Comparison of ENCODE assay signal across 22 cellular contexts in genomic region chr17:62149961-62150360, GRCh38.
DNase-seq lines count a peak whose midpoint lies in the region; ATAC-seq and TF ChIP-seq lines count a peak whose summit lies in the region.
"Had no signal": no experiment of that assay in that cellular context is flagged by ENCODE, and none has a peak within 500 bp of the region (broad histone marks: within the 10 kb centered on the region; RNA-seq: fewer than 3 reads in every experiment).

No MANE protein-coding gene starts in this region.

- TF ChIP-seq CTCF in Caco-2 (IDR thresholded peaks at IDR 0.05; ENCODE audit: insufficient read depth in 1 of 2, low read depth in 1 of 2, low read length in 1 of 2, severe bottlenecking in 1 of 2, unreplicated experiment in 1 of 2) (no peak), colonic mucosa (IDR thresholded peaks at IDR 0.05) (no peak), ovary (IDR thresholded peaks at IDR 0.05) (no peak), A673 (conservative IDR thresholded peaks at IDR 0.05; ENCODE audit: low read depth, low read length) (no peak)

- ATAC-seq in left colon (peak; percentile 94), HG03354 (IDR thresholded peaks at IDR 0.05; ENCODE audit: poor library complexity, severe bottlenecking, unreplicated experiment) (no peak)
- ATAC-seq: A549 had no signal

- H3K4me1 Mint-ChIP-seq in Caco-2 (ENCODE audit: low read depth, unreplicated experiment) = peaks cover 38% of the 10 kb centered on the region
- H3K4me1 Mint-ChIP-seq: CD14-positive monocyte; CD4-positive, alpha-beta memory T cell; CD4-positive, CD25-positive, alpha-beta regulatory T cell; CD8-positive, alpha-beta memory T cell had no signal

- no peaks in the 10 kb centered on the region for H3K9me3 Mint-ChIP-seq in Caco-2 (ENCODE audit: unreplicated experiment)
- H3K9me3 Mint-ChIP-seq: CD4-positive, alpha-beta memory T cell; CD8-positive, alpha-beta memory T cell had no signal

- H3K36me3 ChIP-seq in Caco-2 (ENCODE audit: control insufficient read depth, insufficient read depth, low read length) (no peaks in the 10 kb centered on the region), colonic mucosa (no peaks in the 10 kb centered on the region), mucosa of rectum (ENCODE audit: control insufficient read depth in 2 of 2, insufficient read depth in 2 of 2, low read length in 2 of 2) (no peaks in the 10 kb centered on the region), ovary (no peaks in the 10 kb centered on the region), A673 (ENCODE audit: insufficient read depth, low read length, poor library complexity, severe bottlenecking) (no peaks in the 10 kb centered on the region)
- H3K36me3 ChIP-seq: BE2C, BLaER1 had no signal

- peak overlapping the region; percentile 55 for H3K27ac Mint-ChIP-seq in Caco-2 (ENCODE audit: unreplicated experiment)
- H3K27ac Mint-ChIP-seq: CD14-positive monocyte; CD4-positive, alpha-beta memory T cell; CD8-positive, alpha-beta memory T cell had no signal

- POLR2A ChIA-PET in Caco-2 (lab: Charles Lee) = no interaction called here
- POLR2A ChIA-PET in A673 (lab: Charles Lee; ENCODE audit: low non-redundant PET) = no interaction called here

- CTCF ChIA-PET in Caco-2 (lab: Charles Lee) = interaction anchor here (0.7 to 1.0 kb wide), 2 partner anchors 84 to 1178 kb away, joined by 3 read pairs; no protein-coding TSS in a partner anchor
- CTCF ChIA-PET in A673 (lab: Charles Lee) = no interaction called here

- TF ChIP-seq POLR2A in ovary (IDR thresholded peaks at IDR 0.05) = no peak

- intact Hi-C loops in Caco-2 (cut with micrococcal nuclease; ENCODE audit: unreplicated experiment) = no loop called here
- intact Hi-C loops in colonic mucosa (cut with DNase I) = no loop called here
- intact Hi-C loops in left colon (cut with DNase I, micrococcal nuclease) = no loop called here
- intact Hi-C loops in ovary (cut with DNase I) = no loop called here
- intact Hi-C loops in A673 (cut with micrococcal nuclease; ENCODE audit: unreplicated experiment) = no loop called here

- DNase-seq in Caco-2 = no peak
- no peak for DNase-seq in colonic mucosa
- DNase-seq in left colon = no peak
- DNase-seq in ovary = no peak
- no peak for DNase-seq in activated T-cell treated with anti-CD3 and anti-CD28 coated beads, Interleukin-2, amount 50 U/mL, for 48 hours
- DNase-seq in A673 (ENCODE audit: low spot score) = no peak
- DNase-seq: ACHN; BE2C; C1 segment of cervical spinal cord; Calu3; CD4-positive, alpha-beta memory T cell; CD4-positive, CD25-positive, alpha-beta regulatory T cell; CD8-positive, alpha-beta memory T cell; COR-L47; DMS79 treated with DMSO at 0.1 percent for 48 hours; GF-D8 had no signal

- H3K27ac ChIP-seq in colonic mucosa = peak overlapping the region; percentile 45
- H3K27ac ChIP-seq in mucosa of rectum (ENCODE audit: low read depth in 2 of 2, low read length in 2 of 2) = peak overlapping the region; percentile 17 to 68
- no peak overlapping the region for H3K27ac ChIP-seq in ovary
- no peak overlapping the region for H3K27ac ChIP-seq in A673 (ENCODE audit: low read depth, low read length, poor library complexity, severe bottlenecking)
- H3K27ac ChIP-seq: 22Rv1, A549, BLaER1 had no signal

- WGBS in ovary, 3 donors = 88 to 92% (median 90%) methylated on average over 4 of the region's 4 CpGs

- H3K36me3 Mint-ChIP-seq in Caco-2 (ENCODE audit: insufficient read depth, unreplicated experiment) = peaks cover 11% of the 10 kb centered on the region
- H3K36me3 Mint-ChIP-seq: CD14-positive monocyte; CD4-positive, alpha-beta memory T cell; CD4-positive, CD25-positive, alpha-beta regulatory T cell; CD8-positive, alpha-beta memory T cell had no signal

- H3K9me3 ChIP-seq in Caco-2 = no peaks in the 10 kb centered on the region
- no peaks in the 10 kb centered on the region for H3K9me3 ChIP-seq in colonic mucosa
- no peaks in the 10 kb centered on the region for H3K9me3 ChIP-seq in mucosa of rectum (ENCODE audit: control insufficient read depth in 2 of 2, low read length in 2 of 2)
- no peaks in the 10 kb centered on the region for H3K9me3 ChIP-seq in ovary
- H3K9me3 ChIP-seq in A673 (ENCODE audit: low read depth, low read length, poor library complexity, severe bottlenecking) = no peaks in the 10 kb centered on the region
- H3K9me3 ChIP-seq: A549, BE2C, BLaER1 had no signal

- H3K4me3 ChIP-seq in Caco-2 (ENCODE audit: low read depth, low read length) (no peak overlapping the region), colonic mucosa (no peak overlapping the region), mucosa of rectum (ENCODE audit: low read length in 2 of 2) (no peak overlapping the region), ovary (no peak overlapping the region), A673 (ENCODE audit: low read depth, low read length, poor library complexity, severe bottlenecking) (no peak overlapping the region)
- H3K4me3 ChIP-seq: A549, BLaER1 had no signal

- H3K4me3 Mint-ChIP-seq in Caco-2 (ENCODE audit: unreplicated experiment) = no peak overlapping the region
- H3K4me3 Mint-ChIP-seq: CD14-positive monocyte; CD4-positive, alpha-beta memory T cell; CD4-positive, CD25-positive, alpha-beta regulatory T cell; CD8-positive, alpha-beta memory T cell had no signal

- no peak for TF ChIP-seq EP300 in ovary (IDR thresholded peaks at IDR 0.05)

- BruUV-seq in Caco-2 (replicated peaks; lab: Mats Ljungman, UMichigan) (no TSS peak), A673 (replicated peaks; lab: Mats Ljungman, UMichigan) (no TSS peak)

- no peaks in the 10 kb centered on the region for H3K27me3 ChIP-seq in Caco-2 (replicated peaks; ENCODE audit: control insufficient read depth, insufficient read depth, low read length)
- no peaks in the 10 kb centered on the region for H3K27me3 ChIP-seq in colonic mucosa
- no peaks in the 10 kb centered on the region for H3K27me3 ChIP-seq in mucosa of rectum (ENCODE audit: control insufficient read depth in 2 of 2, insufficient read depth in 2 of 2, low read length in 2 of 2)
- no peaks in the 10 kb centered on the region for H3K27me3 ChIP-seq in ovary
- H3K27me3 ChIP-seq in A673 (replicated peaks; ENCODE audit: insufficient read depth, low read depth, low read length, poor library complexity) = no peaks in the 10 kb centered on the region
- H3K27me3 ChIP-seq: BE2C, BLaER1 had no signal

- H3K4me1 ChIP-seq in Caco-2 = peaks cover 25% of the 10 kb centered on the region
- no peaks in the 10 kb centered on the region for H3K4me1 ChIP-seq in colonic mucosa
- H3K4me1 ChIP-seq in mucosa of rectum (ENCODE audit: control insufficient read depth in 2 of 2, insufficient read depth in 2 of 2, low read length in 2 of 2) = peaks cover 0 to 13% of the 10 kb centered on the region in 2 donors
- H3K4me1 ChIP-seq in ovary (ENCODE audit: insufficient read depth) = no peaks in the 10 kb centered on the region
- no peaks in the 10 kb centered on the region for H3K4me1 ChIP-seq in A673 (ENCODE audit: insufficient read depth, low read length, poor library complexity, severe bottlenecking)
- H3K4me1 ChIP-seq: A549, BE2C, BLaER1 had no signal

- H3K9ac ChIP-seq in colonic mucosa (ENCODE audit: low read depth in 2 of 2, low read length in 2 of 2) (no peak overlapping the region), mucosa of rectum (ENCODE audit: low read depth in 1 of 2, low read length in 2 of 2) (no peak overlapping the region)
- H3K9ac ChIP-seq: BLaER1 had no signal

- no peaks in the 10 kb centered on the region for H3K27me3 Mint-ChIP-seq in Caco-2 (ENCODE audit: insufficient read depth, unreplicated experiment)

Comparison
In these comparisons a context has a peak if more than half of its experiments do, and no peak if none do; other contexts are left out.
1. H3K27ac ChIP-seq: peak in colonic mucosa (single experiment) and mucosa of rectum (2 of 2); none in ovary (0 of 2) and A673 (single experiment).